Comparison of ENCODE assay signal across 30 cellular contexts in the genomic region with DNA sequence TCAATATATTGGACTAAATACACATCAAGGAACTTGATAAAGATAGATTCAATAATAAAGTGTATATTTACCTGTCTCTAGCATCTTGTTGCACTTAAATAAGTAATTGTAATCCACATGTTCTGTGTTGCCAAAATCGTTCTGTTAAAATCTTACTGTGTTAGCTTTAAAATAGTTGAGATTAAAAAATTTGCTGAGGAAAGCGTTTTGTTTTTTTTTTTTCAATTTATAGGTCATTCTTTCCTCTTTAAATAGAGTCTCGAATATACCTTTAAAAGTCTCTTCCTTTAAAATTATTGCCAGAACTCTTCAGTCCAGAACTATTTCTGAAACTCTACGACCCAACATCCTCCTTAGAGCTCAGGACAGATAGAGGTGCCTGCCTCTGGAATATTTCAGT.
"Had no signal": no experiment of that assay in that cellular context is flagged by ENCODE, and none has a peak within 500 bp of the region (broad histone marks: within the 10 kb centered on the region; RNA-seq: fewer than 3 reads in every experiment).

No MANE protein-coding gene starts in this region.

- H3K9me3 ChIP-seq: ovary, suprapubic skin, testis, tibial artery, upper lobe of left lung, vagina had no signal

- H3K4me1 ChIP-seq: neural progenitor cell, parathyroid adenoma, psoas muscle, spleen, suprapubic skin, testis, upper lobe of left lung had no signal

- H3K79me2 ChIP-seq: parathyroid adenoma had no signal

- H3K9ac ChIP-seq: neural progenitor cell, parathyroid adenoma had no signal

- H3K4me3 ChIP-seq: neural progenitor cell, ovary, psoas muscle, skin epidermis, smooth muscle cell, spleen, suprapubic skin, testis, tibial artery, upper lobe of left lung, vagina had no signal

- ATAC-seq: naive thymus-derived CD4-positive, alpha-beta T cell; natural killer cell; psoas muscle; right cardiac atrium; sciatic nerve; stimulated activated memory B cell treated with anti-CD40 and anti-IgM and Interleukin-4, amounts not matched to agents 10 μg/mL and 1 μg/mL and 100 μg/mL, for 72 hours; stimulated activated naive CD8-positive, alpha-beta T cell treated with anti-CD3 and anti-CD28 coated beads, Interleukin-15, amount 100 ng/mL, for 72 hours; stimulated activated naive CD8-positive, alpha-beta T cell treated with anti-CD3 and anti-CD28 coated beads, Interleukin-15, Interleukin-2, amounts not matched to agents 100 U/mL and 50 U/mL, for 24 hours had no signal

- H3K27me3 ChIP-seq: neural progenitor cell, ovary, spleen, suprapubic skin, testis, tibial artery, upper lobe of left lung, vagina had no signal

- DNase-seq: naive thymus-derived CD4-positive, alpha-beta T cell; natural killer cell; occipital lobe; ovary; posterior cingulate gyrus; psoas muscle; right cardiac atrium; spleen; stimulated activated CD4-positive, alpha-beta T cell treated with anti-CD3 and anti-CD28 coated beads, Interleukin-12 subunit alpha, Interleukin-12 subunit beta, amount 100 ng/mL, for 4 hours; stimulated activated CD4-positive, alpha-beta T cell treated with anti-CD3 and anti-CD28 coated beads, Interleukin-1b, Interleukin-23, amount 100 ng/mL, for 48 hours; stimulated activated CD4-positive, alpha-beta T cell treated with anti-CD3 and anti-CD28 coated beads, Interleukin-4, amount 100 ng/mL, for 1 hour; stimulated activated CD4-positive, alpha-beta T cell treated with anti-CD3 and anti-CD28 coated beads, Interleukin-4, amount 100 ng/mL, for 4 hours; stimulated activated CD8-positive, alpha-beta memory T cell treated with anti-CD3 and anti-CD28 coated beads, Interleukin-4, amount 100 ng/mL, for 48 hours; stimulated activated naive CD4-positive, alpha-beta T cell; stimulated activated naive CD8-positive, alpha-beta T cell treated with anti-CD3 and anti-CD28 coated beads, Interleukin-15, amount 100 ng/mL, for 72 hours; stimulated activated naive CD8-positive, alpha-beta T cell treated with anti-CD3 and anti-CD28 coated beads, Interleukin-15, Interleukin-2, amounts not matched to agents 100 U/mL and 50 U/mL, for 24 hours; substantia nigra; testis; tibial artery; trophoblast cell had no signal

- H2AFZ ChIP-seq: neural progenitor cell, parathyroid adenoma had no signal

- H3K36me3 ChIP-seq: neural progenitor cell, ovary, spleen, suprapubic skin, tibial artery, upper lobe of left lung, vagina had no signal

- H3K4me2 ChIP-seq: neural progenitor cell, smooth muscle cell had no signal

- FAIRE-seq: urothelium cell line had no signal

- H3K27ac ChIP-seq: neural progenitor cell, ovary, parathyroid adenoma, psoas muscle, skin epidermis, spleen, suprapubic skin, testis, tibial artery, upper lobe of left lung, vagina had no signal
